Comparison of ENCODE assay signal across 28 cellular contexts in the genomic region with DNA sequence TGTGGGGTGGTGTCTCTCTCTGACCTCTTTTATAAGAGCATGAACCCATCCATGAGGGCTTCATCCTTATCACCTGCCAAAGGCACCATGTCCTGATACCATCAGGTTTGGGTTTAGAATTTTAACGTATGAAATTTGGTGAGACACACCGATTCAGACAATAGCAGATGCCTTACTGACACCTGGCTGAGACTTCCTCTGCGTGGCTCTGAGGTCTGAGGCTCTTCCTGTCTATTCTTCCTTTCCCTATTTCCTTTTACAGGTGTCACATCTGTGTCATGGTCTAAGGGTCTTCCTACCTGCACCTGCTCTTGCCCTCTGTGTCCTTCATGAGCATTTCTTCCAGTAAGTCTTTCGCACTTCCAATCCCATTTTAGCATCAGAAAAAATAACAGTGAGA.
"Had no signal": no experiment of that assay in that cellular context is flagged by ENCODE, and none has a peak within 500 bp of the region (broad histone marks: within the 10 kb centered on the region; RNA-seq: fewer than 3 reads in every experiment).

No MANE protein-coding gene starts in this region.

- H3K27me3 Mint-ChIP-seq: activated CD4-positive, alpha-beta memory T cell treated with anti-CD3 and anti-CD28 coated beads, Interleukin-2, amount 10 ng/mL, durations not matched to agents 7 days and 5 days; activated CD8-positive, alpha-beta memory T cell treated with anti-CD3 and anti-CD28 coated beads, Interleukin-2, amount 10 ng/mL, durations not matched to agents 7 days and 5 days; activated naive CD8-positive, alpha-beta T cell treated with anti-CD3 and anti-CD28 coated beads for 36 hours had no signal

- H3K4me1 ChIP-seq: ascending aorta, SJCRH30 had no signal

- H3K4me1 Mint-ChIP-seq: activated CD4-positive, alpha-beta memory T cell treated with anti-CD3 and anti-CD28 coated beads, Interleukin-2, amount 10 ng/mL, durations not matched to agents 7 days and 5 days; activated CD8-positive, alpha-beta memory T cell treated with anti-CD3 and anti-CD28 coated beads, Interleukin-2, amount 10 ng/mL, durations not matched to agents 7 days and 5 days had no signal

- H3K27me3 ChIP-seq: ascending aorta, SJCRH30 had no signal

- H3K27ac ChIP-seq: ascending aorta, PC-9, SJCRH30, SK-N-MC, WERI-Rb-1 had no signal

- H3K9me3 ChIP-seq: ascending aorta, SJCRH30 had no signal

- ATAC-seq: activated CD8-positive, alpha-beta memory T cell treated with anti-CD3 and anti-CD28 coated beads, Interleukin-2, amount 10 ng/mL, durations not matched to agents 7 days and 5 days had no signal

- H3K27ac Mint-ChIP-seq: activated CD4-positive, alpha-beta memory T cell treated with anti-CD3 and anti-CD28 coated beads, Interleukin-2, amount 10 ng/mL, durations not matched to agents 7 days and 5 days; activated CD8-positive, alpha-beta memory T cell treated with anti-CD3 and anti-CD28 coated beads, Interleukin-2, amount 10 ng/mL, durations not matched to agents 7 days and 5 days; activated naive CD8-positive, alpha-beta T cell treated with anti-CD3 and anti-CD28 coated beads for 36 hours had no signal

- H3K9me3 Mint-ChIP-seq: activated CD4-positive, alpha-beta memory T cell treated with anti-CD3 and anti-CD28 coated beads, Interleukin-2, amount 10 ng/mL, durations not matched to agents 7 days and 5 days; activated naive CD8-positive, alpha-beta T cell treated with anti-CD3 and anti-CD28 coated beads for 36 hours had no signal

- DNase-seq: activated CD4-positive, alpha-beta memory T cell treated with anti-CD3 and anti-CD28 coated beads, Interleukin-2, amount 10 ng/mL, durations not matched to agents 7 days and 5 days; activated CD4-positive, alpha-beta T cell treated with anti-CD3 and anti-CD28 coated beads for 1 hour; activated CD4-positive, alpha-beta T cell treated with anti-CD3 and anti-CD28 coated beads for 48 hours; activated CD4-positive, CD25-positive, alpha-beta regulatory T cell; activated CD8-positive, alpha-beta memory T cell treated with anti-CD3 and anti-CD28 coated beads for 24 hours; activated CD8-positive, alpha-beta memory T cell treated with anti-CD3 and anti-CD28 coated beads, Interleukin-2, amount 10 ng/mL, durations not matched to agents 7 days and 5 days; activated CD8-positive, alpha-beta memory T cell treated with anti-CD3 and anti-CD28 coated beads, Interleukin-2, amount 50 U/mL, for 48 hours; activated effector memory CD4-positive, alpha-beta T cell treated with Interleukin-2 at 50 U/mL for 16 hours; activated naive CD4-positive, alpha-beta T cell treated with anti-CD3 and anti-CD28 coated beads, Interleukin-2, amount 50 U/mL, for 16 hours; activated naive CD8-positive, alpha-beta T cell treated with anti-CD3 and anti-CD28 coated beads for 36 hours; activated T-cell treated with anti-CD3 and anti-CD28 coated beads, Interleukin-2, amount 50 U/mL, for 48 hours; amygdala; NCI-H1048; NCI-H1105 treated with DMSO at 0.1 percent for 48 hours; NCI-H1436; NCI-H1694; NCI-H1930; NCI-H2081 treated with DMSO at 0.1 percent for 48 hours; NCI-H345; NCI-H524 treated with DMSO at 0.1 percent for 48 hours; NK-92 treated with Interleukin-12 subunit alpha and Interleukin-12 subunit beta, amount 100 ng/mL, for 24 hours; PC-9; SHP77; SJCRH30; T1000; WERI-Rb-1 had no signal

- H3K4me2 ChIP-seq: PC-9 had no signal

- H3K4me3 Mint-ChIP-seq: activated CD4-positive, alpha-beta memory T cell treated with anti-CD3 and anti-CD28 coated beads, Interleukin-2, amount 10 ng/mL, durations not matched to agents 7 days and 5 days; activated CD8-positive, alpha-beta memory T cell treated with anti-CD3 and anti-CD28 coated beads, Interleukin-2, amount 10 ng/mL, durations not matched to agents 7 days and 5 days; activated naive CD8-positive, alpha-beta T cell treated with anti-CD3 and anti-CD28 coated beads for 36 hours had no signal

- H3K4me3 ChIP-seq: ascending aorta, PC-9, SJCRH30, SK-N-MC had no signal

- H2AFZ ChIP-seq: PC-9 had no signal

- H3K36me3 ChIP-seq: ascending aorta, SJCRH30, WERI-Rb-1 had no signal

- H3K36me3 Mint-ChIP-seq: activated CD8-positive, alpha-beta memory T cell treated with anti-CD3 and anti-CD28 coated beads, Interleukin-2, amount 10 ng/mL, durations not matched to agents 7 days and 5 days; activated naive CD8-positive, alpha-beta T cell treated with anti-CD3 and anti-CD28 coated beads for 36 hours had no signal
